24 cellular contexts compared by ENCODE assay signal in genomic region chr6:45104429-45104828, GRCh38.
"Had no signal": no experiment of that assay in that cellular context is flagged by ENCODE, and none has a peak within 500 bp of the region (broad histone marks: within the 10 kb centered on the region; RNA-seq: fewer than 3 reads in every experiment).

No MANE protein-coding gene starts in this region.

- H2AFZ ChIP-seq: neural progenitor cell, parathyroid adenoma had no signal

- H3K9ac ChIP-seq: neural progenitor cell, parathyroid adenoma had no signal

- H3K36me3 ChIP-seq: left lung, lower lobe of right lung, neural progenitor cell, neutrophil, right lobe of liver, suprapubic skin, tibial nerve, uterus had no signal

- H3K27me3 Mint-ChIP-seq: naive thymus-derived CD8-positive, alpha-beta T cell; stimulated activated naive CD8-positive, alpha-beta T cell treated with anti-CD3 and anti-CD28 coated beads, Interleukin-15, Interleukin-2, amounts not matched to agents 100 ng/mL and 50 ng/mL, for 24 hours; type B pancreatic cell had no signal

- DNase-seq: hippocampal formation; left colon; left lung; lower lobe of right lung; mammary epithelial cell; mesenchymal stem cell; naive thymus-derived CD8-positive, alpha-beta T cell; occipital lobe; psoas muscle; right lobe of liver; spleen; stimulated activated CD4-positive, alpha-beta T cell treated with anti-CD3 and anti-CD28 coated beads, Interleukin-4, amount 100 ng/mL, for 24 hours; stimulated activated naive CD4-positive, alpha-beta T cell; uterus had no signal

- H3K36me3 Mint-ChIP-seq: neural progenitor cell; stimulated activated effector memory CD8-positive, alpha-beta T cell treated with anti-CD3 and anti-CD28 coated beads, Interleukin-12 subunit alpha, Interleukin-12 subunit beta, amount 100 ng/mL, for 72 hours; type B pancreatic cell had no signal

- H3K9me3 ChIP-seq: left lung, lower lobe of right lung, neutrophil, psoas muscle, right lobe of liver, spleen, suprapubic skin, tibial nerve, uterus had no signal

- H3K9me3 Mint-ChIP-seq: naive thymus-derived CD8-positive, alpha-beta T cell; nephron; neural progenitor cell; stimulated activated effector memory CD8-positive, alpha-beta T cell treated with anti-CD3 and anti-CD28 coated beads, Interleukin-12 subunit alpha, Interleukin-12 subunit beta, amount 100 ng/mL, for 72 hours; stimulated activated naive CD8-positive, alpha-beta T cell treated with anti-CD3 and anti-CD28 coated beads, Interleukin-15, Interleukin-2, amounts not matched to agents 100 ng/mL and 50 ng/mL, for 24 hours; type B pancreatic cell had no signal

- H3K4me1 Mint-ChIP-seq: nephron, neural progenitor cell had no signal

- H3K4me2 ChIP-seq: neural progenitor cell had no signal

- FAIRE-seq: keratinocyte had no signal

- H3K4me1 ChIP-seq: left lung, lower lobe of right lung, neural progenitor cell, parathyroid adenoma, psoas muscle, right lobe of liver, spleen, suprapubic skin, tibial nerve, uterus had no signal

- H3K27ac Mint-ChIP-seq: nephron; neural progenitor cell; stimulated activated effector memory CD8-positive, alpha-beta T cell treated with anti-CD3 and anti-CD28 coated beads, Interleukin-12 subunit alpha, Interleukin-12 subunit beta, amount 100 ng/mL, for 72 hours; stimulated activated naive CD8-positive, alpha-beta T cell treated with anti-CD3 and anti-CD28 coated beads, Interleukin-15, Interleukin-2, amounts not matched to agents 100 ng/mL and 50 ng/mL, for 24 hours; type B pancreatic cell had no signal

- ATAC-seq: left colon; left lung; lower lobe of right lung; naive thymus-derived CD8-positive, alpha-beta T cell; psoas muscle; right lobe of liver; stimulated activated effector memory CD8-positive, alpha-beta T cell treated with anti-CD3 and anti-CD28 coated beads, Interleukin-12 subunit alpha, Interleukin-12 subunit beta, amount 100 ng/mL, for 72 hours had no signal

- H3K79me2 ChIP-seq: parathyroid adenoma had no signal

- H3K27ac ChIP-seq: left lung, lower lobe of right lung, neural progenitor cell, neutrophil, parathyroid adenoma, psoas muscle, right lobe of liver, spleen, suprapubic skin, tibial nerve, uterus had no signal

- H3K4me3 Mint-ChIP-seq: naive thymus-derived CD8-positive, alpha-beta T cell; nephron; neural progenitor cell; stimulated activated effector memory CD8-positive, alpha-beta T cell treated with anti-CD3 and anti-CD28 coated beads, Interleukin-12 subunit alpha, Interleukin-12 subunit beta, amount 100 ng/mL, for 72 hours; stimulated activated naive CD8-positive, alpha-beta T cell treated with anti-CD3 and anti-CD28 coated beads, Interleukin-15, Interleukin-2, amounts not matched to agents 100 ng/mL and 50 ng/mL, for 24 hours; type B pancreatic cell had no signal

- H3K4me3 ChIP-seq: left lung, lower lobe of right lung, neural progenitor cell, psoas muscle, right lobe of liver, spleen, suprapubic skin, tibial nerve, uterus had no signal

- H3K27me3 ChIP-seq: left lung, neural progenitor cell, neutrophil, right lobe of liver, spleen, suprapubic skin, tibial nerve, uterus had no signal
